In the genomic region with DNA sequence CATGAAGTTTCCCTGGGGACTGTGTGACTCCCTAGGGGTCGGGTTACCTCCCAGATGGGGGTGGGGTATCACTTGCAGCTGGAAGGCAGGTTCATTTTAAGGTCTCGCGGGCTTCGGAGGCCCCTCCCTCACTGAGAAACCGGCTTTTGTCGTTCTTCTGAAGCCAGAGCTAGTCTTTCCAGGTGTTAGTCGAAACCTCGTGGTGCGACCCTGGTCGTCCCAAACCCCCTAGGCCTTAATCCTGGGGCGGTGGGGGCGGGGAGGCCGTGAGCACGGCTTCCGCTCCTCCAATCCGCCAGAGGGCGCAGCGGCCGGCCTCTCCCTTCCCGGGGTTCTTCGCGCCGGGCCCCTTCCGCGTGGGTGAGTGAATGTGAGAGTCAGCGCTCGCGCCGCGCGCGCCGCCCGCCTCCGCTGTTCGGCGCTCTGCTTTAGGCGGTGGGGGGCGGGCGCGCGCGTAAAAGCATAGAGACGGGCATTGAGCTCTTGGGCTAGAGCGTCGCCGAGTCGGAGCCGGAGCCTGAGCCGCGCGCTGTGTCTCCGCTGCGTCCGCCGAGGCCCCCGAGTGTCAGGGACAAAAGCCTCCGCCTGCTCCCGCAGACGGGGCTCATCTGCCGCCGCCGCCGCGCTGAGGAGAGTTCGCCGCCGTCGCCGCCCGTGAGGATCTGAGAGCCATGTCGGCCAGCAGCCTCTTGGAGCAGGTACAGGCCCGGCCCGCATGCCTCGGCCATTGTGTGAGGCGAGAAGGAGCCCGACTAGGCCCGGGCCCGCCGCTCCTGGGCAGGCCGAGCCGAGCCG, we compare ENCODE assay signal across 1 cellular context.
TF ChIP-seq lines count a peak whose summit lies in the region.

YTHDF2 (plus strand) TSS at position 491 of the 795 bp plus-strand sequence; CDS start at position 672, 181 bp downstream.

TF ChIP-seq in K562, 482 proteins besides CTCF, POLR2A, EP300 and RAD21 (continued from another document and continues in another):
- TF ChIP-seq, protein P1, sequence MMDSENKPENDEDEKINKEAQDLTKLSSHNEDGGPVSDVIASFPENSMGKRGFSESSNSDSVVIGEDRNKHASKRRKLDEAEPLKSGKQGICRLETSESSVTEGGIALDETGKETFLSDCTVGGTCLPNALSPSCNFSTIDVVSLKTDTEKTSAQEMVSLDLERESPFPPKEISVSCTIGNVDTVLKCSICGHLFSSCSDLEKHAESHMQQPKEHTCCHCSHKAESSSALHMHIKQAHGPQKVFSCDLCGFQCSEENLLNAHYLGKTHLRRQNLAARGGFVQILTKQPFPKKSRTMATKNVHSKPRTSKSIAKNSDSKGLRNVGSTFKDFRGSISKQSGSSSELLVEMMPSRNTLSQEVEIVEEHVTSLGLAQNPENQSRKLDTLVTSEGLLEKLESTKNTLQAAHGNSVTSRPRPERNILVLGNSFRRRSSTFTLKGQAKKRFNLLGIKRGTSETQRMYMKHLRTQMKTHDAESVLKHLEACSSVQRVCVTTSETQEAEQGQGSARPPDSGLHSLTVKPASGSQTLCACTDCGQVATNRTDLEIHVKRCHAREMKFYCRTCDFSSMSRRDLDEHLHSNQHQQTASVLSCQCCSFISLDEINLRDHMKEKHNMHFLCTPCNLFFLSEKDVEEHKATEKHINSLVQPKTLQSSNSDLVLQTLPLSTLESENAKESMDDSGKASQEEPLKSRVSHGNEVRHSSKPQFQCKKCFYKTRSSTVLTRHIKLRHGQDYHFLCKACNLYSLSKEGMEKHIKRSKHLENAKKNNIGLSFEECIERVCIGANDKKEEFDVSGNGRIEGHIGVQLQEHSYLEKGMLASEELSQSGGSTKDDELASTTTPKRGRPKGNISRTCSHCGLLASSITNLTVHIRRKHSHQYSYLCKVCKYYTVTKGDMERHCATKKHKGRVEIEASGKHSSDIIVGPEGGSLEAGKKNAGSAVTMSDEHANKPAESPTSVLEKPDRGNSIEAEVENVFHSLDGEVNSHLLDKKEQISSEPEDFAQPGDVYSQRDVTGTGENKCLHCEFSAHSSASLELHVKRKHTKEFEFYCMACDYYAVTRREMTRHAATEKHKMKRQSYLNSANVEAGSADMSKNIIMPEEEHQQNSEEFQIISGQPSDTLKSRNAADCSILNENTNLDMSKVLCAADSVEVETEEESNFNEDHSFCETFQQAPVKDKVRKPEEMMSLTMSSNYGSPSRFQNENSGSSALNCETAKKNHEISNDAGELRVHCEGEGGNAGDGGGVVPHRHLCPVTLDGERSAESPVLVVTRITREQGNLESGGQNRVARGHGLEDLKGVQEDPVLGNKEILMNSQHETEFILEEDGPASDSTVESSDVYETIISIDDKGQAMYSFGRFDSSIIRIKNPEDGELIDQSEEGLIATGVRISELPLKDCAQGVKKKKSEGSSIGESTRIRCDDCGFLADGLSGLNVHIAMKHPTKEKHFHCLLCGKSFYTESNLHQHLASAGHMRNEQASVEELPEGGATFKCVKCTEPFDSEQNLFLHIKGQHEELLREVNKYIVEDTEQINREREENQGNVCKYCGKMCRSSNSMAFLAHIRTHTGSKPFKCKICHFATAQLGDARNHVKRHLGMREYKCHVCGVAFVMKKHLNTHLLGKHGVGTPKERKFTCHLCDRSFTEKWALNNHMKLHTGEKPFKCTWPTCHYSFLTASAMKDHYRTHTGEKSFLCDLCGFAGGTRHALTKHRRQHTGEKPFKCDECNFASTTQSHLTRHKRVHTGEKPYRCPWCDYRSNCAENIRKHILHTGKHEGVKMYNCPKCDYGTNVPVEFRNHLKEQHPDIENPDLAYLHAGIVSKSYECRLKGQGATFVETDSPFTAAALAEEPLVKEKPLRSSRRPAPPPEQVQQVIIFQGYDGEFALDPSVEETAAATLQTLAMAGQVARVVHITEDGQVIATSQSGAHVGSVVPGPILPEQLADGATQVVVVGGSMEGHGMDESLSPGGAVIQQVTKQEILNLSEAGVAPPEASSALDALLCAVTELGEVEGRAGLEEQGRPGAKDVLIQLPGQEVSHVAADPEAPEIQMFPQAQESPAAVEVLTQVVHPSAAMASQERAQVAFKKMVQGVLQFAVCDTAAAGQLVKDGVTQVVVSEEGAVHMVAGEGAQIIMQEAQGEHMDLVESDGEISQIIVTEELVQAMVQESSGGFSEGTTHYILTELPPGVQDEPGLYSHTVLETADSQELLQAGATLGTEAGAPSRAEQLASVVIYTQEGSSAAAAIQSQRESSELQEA (IDR thresholded peaks at IDR 0.05; ENCODE audit: low read depth): no peak
- TF ChIP-seq EZH2 (IDR thresholded peaks at IDR 0.05; ENCODE audit: borderline replicate concordance, low read depth, low read length) (no peak), KAT7 (CRISPR knock-in tag; IDR thresholded peaks at IDR 0.05; ENCODE audit: borderline replicate concordance) (peak; percentile 100), ZNF263 (CRISPR knock-in tag; IDR thresholded peaks at IDR 0.05; ENCODE audit: borderline replicate concordance) (peak; percentile 27; the same call in 1 of the 2 replicates), RBFOX2 (IDR thresholded peaks at IDR 0.05; ENCODE audit: low read depth, low read length) (peak; percentile 99), RBM39 (optimal IDR thresholded peaks at IDR 0.05; ENCODE audit: low read depth, low read length) (peak; percentile 66), SMARCA4 (IDR thresholded peaks at IDR 0.05) (peak; percentile 18; the same call in 1 of the 2 replicates), FIP1L1 (IDR thresholded peaks at IDR 0.05; ENCODE audit: low read depth, low read length, poor library complexity, severe bottlenecking) (peak; percentile 99), KLF16 (IDR thresholded peaks at IDR 0.05) (peak; percentile 34), ZNF253 (CRISPR knock-in tag; conservative IDR thresholded peaks at IDR 0.05) (no peak), GATA2 (CRISPR knock-in tag; IDR thresholded peaks at IDR 0.05) (no peak), ZNF586 (CRISPR knock-in tag; conservative IDR thresholded peaks at IDR 0.05) (no peak), ZNF384 (IDR thresholded peaks at IDR 0.05; ENCODE audit: low read depth, low read length) (peak; percentile 47; the same call in 1 of the 2 replicates), ZNF347 (CRISPR knock-in tag; IDR thresholded peaks at IDR 0.05; ENCODE audit: low read depth) (no peak), THRA (IDR thresholded peaks at IDR 0.05) (peak; percentile 78), UBTF (IDR thresholded peaks at IDR 0.05; ENCODE audit: borderline replicate concordance in 1 of 2, low read depth in 2 of 2, low read length in 2 of 2) (peak; percentile 13 to 70; a peak in 2 of 4 replicates), NR1H2 (CRISPR knock-in tag; IDR thresholded peaks at IDR 0.05) (no peak; the same call in none of the 2 replicates), ZNF184 (CRISPR knock-in tag; IDR thresholded peaks at IDR 0.05) (no peak), MEIS2 (IDR thresholded peaks at IDR 0.05; ENCODE audit: partially characterized antibody) (peak; percentile 34), COPS2 (conservative IDR thresholded peaks at IDR 0.05) (no peak), ESRRB (CRISPR knock-in tag; IDR thresholded peaks at IDR 0.05; ENCODE audit: borderline replicate concordance) (no peak), ADNP (tag; IDR thresholded peaks at IDR 0.05) (no peak), ATF1 (CRISPR knock-in tag; IDR thresholded peaks at IDR 0.05) (peak; percentile 59), ATF1 (tag; IDR thresholded peaks at IDR 0.05) (peak; percentile 94)
- TF ChIP-seq, protein P2, sequence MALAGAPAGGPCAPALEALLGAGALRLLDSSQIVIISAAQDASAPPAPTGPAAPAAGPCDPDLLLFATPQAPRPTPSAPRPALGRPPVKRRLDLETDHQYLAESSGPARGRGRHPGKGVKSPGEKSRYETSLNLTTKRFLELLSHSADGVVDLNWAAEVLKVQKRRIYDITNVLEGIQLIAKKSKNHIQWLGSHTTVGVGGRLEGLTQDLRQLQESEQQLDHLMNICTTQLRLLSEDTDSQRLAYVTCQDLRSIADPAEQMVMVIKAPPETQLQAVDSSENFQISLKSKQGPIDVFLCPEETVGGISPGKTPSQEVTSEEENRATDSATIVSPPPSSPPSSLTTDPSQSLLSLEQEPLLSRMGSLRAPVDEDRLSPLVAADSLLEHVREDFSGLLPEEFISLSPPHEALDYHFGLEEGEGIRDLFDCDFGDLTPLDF (CRISPR knock-in tag; IDR thresholded peaks at IDR 0.05): peak; percentile 97
- TF ChIP-seq, protein P3, sequence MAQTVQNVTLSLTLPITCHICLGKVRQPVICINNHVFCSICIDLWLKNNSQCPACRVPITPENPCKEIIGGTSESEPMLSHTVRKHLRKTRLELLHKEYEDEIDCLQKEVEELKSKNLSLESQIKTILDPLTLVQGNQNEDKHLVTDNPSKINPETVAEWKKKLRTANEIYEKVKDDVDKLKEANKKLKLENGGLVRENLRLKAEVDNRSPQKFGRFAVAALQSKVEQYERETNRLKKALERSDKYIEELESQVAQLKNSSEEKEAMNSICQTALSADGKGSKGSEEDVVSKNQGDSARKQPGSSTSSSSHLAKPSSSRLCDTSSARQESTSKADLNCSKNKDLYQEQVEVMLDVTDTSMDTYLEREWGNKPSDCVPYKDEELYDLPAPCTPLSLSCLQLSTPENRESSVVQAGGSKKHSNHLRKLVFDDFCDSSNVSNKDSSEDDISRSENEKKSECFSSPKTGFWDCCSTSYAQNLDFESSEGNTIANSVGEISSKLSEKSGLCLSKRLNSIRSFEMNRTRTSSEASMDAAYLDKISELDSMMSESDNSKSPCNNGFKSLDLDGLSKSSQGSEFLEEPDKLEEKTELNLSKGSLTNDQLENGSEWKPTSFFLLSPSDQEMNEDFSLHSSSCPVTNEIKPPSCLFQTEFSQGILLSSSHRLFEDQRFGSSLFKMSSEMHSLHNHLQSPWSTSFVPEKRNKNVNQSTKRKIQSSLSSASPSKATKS (CRISPR knock-in tag; IDR thresholded peaks at IDR 0.05): no peak
- TF ChIP-seq, protein P4, sequence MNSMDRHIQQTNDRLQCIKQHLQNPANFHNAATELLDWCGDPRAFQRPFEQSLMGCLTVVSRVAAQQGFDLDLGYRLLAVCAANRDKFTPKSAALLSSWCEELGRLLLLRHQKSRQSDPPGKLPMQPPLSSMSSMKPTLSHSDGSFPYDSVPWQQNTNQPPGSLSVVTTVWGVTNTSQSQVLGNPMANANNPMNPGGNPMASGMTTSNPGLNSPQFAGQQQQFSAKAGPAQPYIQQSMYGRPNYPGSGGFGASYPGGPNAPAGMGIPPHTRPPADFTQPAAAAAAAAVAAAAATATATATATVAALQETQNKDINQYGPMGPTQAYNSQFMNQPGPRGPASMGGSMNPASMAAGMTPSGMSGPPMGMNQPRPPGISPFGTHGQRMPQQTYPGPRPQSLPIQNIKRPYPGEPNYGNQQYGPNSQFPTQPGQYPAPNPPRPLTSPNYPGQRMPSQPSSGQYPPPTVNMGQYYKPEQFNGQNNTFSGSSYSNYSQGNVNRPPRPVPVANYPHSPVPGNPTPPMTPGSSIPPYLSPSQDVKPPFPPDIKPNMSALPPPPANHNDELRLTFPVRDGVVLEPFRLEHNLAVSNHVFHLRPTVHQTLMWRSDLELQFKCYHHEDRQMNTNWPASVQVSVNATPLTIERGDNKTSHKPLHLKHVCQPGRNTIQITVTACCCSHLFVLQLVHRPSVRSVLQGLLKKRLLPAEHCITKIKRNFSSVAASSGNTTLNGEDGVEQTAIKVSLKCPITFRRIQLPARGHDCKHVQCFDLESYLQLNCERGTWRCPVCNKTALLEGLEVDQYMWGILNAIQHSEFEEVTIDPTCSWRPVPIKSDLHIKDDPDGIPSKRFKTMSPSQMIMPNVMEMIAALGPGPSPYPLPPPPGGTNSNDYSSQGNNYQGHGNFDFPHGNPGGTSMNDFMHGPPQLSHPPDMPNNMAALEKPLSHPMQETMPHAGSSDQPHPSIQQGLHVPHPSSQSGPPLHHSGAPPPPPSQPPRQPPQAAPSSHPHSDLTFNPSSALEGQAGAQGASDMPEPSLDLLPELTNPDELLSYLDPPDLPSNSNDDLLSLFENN (IDR thresholded peaks at IDR 0.05; ENCODE audit: low read depth in 2 of 2, low read length in 2 of 2): peak; percentile 42 to 58; a peak in 1 of 4 replicates
- TF ChIP-seq, protein P5, sequence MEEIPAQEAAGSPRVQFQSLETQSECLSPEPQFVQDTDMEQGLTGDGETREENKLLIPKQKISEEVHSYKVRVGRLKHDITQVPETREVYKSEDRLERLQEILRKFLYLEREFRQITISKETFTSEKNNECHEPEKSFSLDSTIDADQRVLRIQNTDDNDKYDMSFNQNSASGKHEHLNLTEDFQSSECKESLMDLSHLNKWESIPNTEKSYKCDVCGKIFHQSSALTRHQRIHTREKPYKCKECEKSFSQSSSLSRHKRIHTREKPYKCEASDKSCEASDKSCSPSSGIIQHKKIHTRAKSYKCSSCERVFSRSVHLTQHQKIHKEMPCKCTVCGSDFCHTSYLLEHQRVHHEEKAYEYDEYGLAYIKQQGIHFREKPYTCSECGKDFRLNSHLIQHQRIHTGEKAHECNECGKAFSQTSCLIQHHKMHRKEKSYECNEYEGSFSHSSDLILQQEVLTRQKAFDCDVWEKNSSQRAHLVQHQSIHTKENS (CRISPR knock-in tag; IDR thresholded peaks at IDR 0.05): no peak
